ENCODE assay signal across 8 cellular contexts in genomic region chr19:43503501-43504425, GRCh38. TPM values are rescaled to one million over a fixed set of nuclear protein-coding genes. Genes with fewer than 3 reads are reported as not detected.
A peak's percentile ranks its signal among the peaks of the same experiment; 100 is the strongest.
DNase-seq lines count a peak whose midpoint lies in the region; TF ChIP-seq lines count a peak whose summit lies in the region.

No MANE protein-coding gene starts in this region.

- no peak for TF ChIP-seq CTCF in suprapubic skin (IDR thresholded peaks at IDR 0.05)

- no peaks in the 10 kb centered on the region for H3K9me3 ChIP-seq in suprapubic skin

- in situ Hi-C loops in G401 (cut with HindIII; ENCODE audit: low sequenced_read_pairs), result no loop called here

- H3K4me1 ChIP-seq in suprapubic skin, result peaks cover 28% of the 10 kb centered on the region

- peak in 1 of 2 donors; percentile 28 for TF ChIP-seq POLR2A in suprapubic skin (IDR thresholded peaks at IDR 0.05)

- 2% methylated on average over 32 of the region's 64 CpGs for WGBS in suprapubic skin

- peaks cover 42% of the 10 kb centered on the region for H3K27me3 ChIP-seq in H7 (ENCODE audit: control insufficient read depth, insufficient read depth, low read length)
- H3K27me3 ChIP-seq in suprapubic skin, result no peaks in the 10 kb centered on the region

- H3K27ac ChIP-seq in suprapubic skin, result peak overlapping the region; percentile 88

- DNase-seq in G401 (ENCODE audit: low spot score), result peak; percentile 67
- peak; percentile 99 for DNase-seq in H7
- peak; percentile 92 for DNase-seq in M059J (ENCODE audit: low read depth)
- DNase-seq in SIG-M5 treated with dmso at 0.1 percent for 504 hours (lab: John Stamatoyannopoulos, UW; ENCODE audit: unreplicated experiment), result peak; percentile 92
- DNase-seq in activated naive CD4-positive, alpha-beta T cell (lab: John Stamatoyannopoulos, UW), result peak; percentile 91 to 99 (median 96)
- peak; percentile 99 for DNase-seq in germinal center (ENCODE audit: low spot score)
- peak; percentile 52 to 98 (median 90) for DNase-seq in nucleus accumbens (lab: John Stamatoyannopoulos, UW)
- peak; percentile 98 for DNase-seq in suprapubic skin (ENCODE audit: low spot score in 2 of 2)

- H3K4me3 ChIP-seq in H7 (ENCODE audit: insufficient read depth, low read depth, low read length) (peak overlapping the region; percentile 73), suprapubic skin (peak overlapping the region; percentile 69)

- no peak for TF ChIP-seq EP300 in suprapubic skin (IDR thresholded peaks at IDR 0.05)

- H3K36me3 ChIP-seq in H7 (replicated peaks; ENCODE audit: control insufficient read depth, insufficient read depth, low read length), result no peaks in the 10 kb centered on the region
- peaks cover 11% of the 10 kb centered on the region for H3K36me3 ChIP-seq in suprapubic skin

RNA-seq across cellular contexts. Expression of gene PHLDB3, which starts 0.8 kb away (rescaled TPM):
- 51.2 and 77.2 TPM in 2 replicates for total RNA-seq in G401 (2014; rRNA removed; shearing (Covaris generic))
- total RNA-seq in H7 (2014; rRNA removed; shearing (Covaris generic)), result 3.5 and 7.9 TPM in 2 replicates
- total RNA-seq in M059J (2014; rRNA removed; shearing (Covaris generic)), result 3.7 and 8.6 TPM in 2 replicates
- total RNA-seq in suprapubic skin, result 100 to 1,000 TPM in 1 of 4 donors, 10 to 100 TPM in 3; 63.2 to 110 (median 72.2) TPM

RNA-seq across cellular contexts. Expression of gene ETHE1, which starts 23.2 kb away (rescaled TPM):
- 227 and 243 TPM in 2 replicates for total RNA-seq in G401 (2014; rRNA removed; shearing (Covaris generic))
- total RNA-seq in H7 (2014; rRNA removed; shearing (Covaris generic)), result 15.0 and 17.0 TPM in 2 replicates
- 28.3 and 29.3 TPM in 2 replicates for total RNA-seq in M059J (2014; rRNA removed; shearing (Covaris generic))
- 10 to 100 TPM; 44.3 to 76.0 (median 57.8) TPM for total RNA-seq in suprapubic skin

RNA-seq across cellular contexts. Expression of gene ZNF575, which starts 29.2 kb away (rescaled TPM):
- not detected in 2 replicates for total RNA-seq in G401 (2014; rRNA removed; shearing (Covaris generic))
- total RNA-seq in H7 (2014; rRNA removed; shearing (Covaris generic)), result not detected in 2 replicates
- not detected in 2 replicates for total RNA-seq in M059J (2014; rRNA removed; shearing (Covaris generic))
- 1 to 10 TPM in 2 of 4 donors, under 1 TPM in 2; 0.52 to 2.4 (median 0.92) TPM for total RNA-seq in suprapubic skin

RNA-seq across cellular contexts. Expression of gene LYPD3, which starts 38.4 kb away (rescaled TPM):
- total RNA-seq in G401 (2014; rRNA removed; shearing (Covaris generic)), result not detected in 2 replicates
- 0.11 TPM in 1 of 2 replicates, not detected in the other for total RNA-seq in H7 (2014; rRNA removed; shearing (Covaris generic))
- total RNA-seq in M059J (2014; rRNA removed; shearing (Covaris generic)), result 0.27 and 0.34 TPM in 2 replicates
- 100 to 1,000 TPM; 185 to 612 (median 483) TPM for total RNA-seq in suprapubic skin

Comparison
In these comparisons a context has a peak if more than half of its experiments do, and no peak if none do; other contexts are left out.
1. Peak in every context shown above with its lines: DNase-seq, H3K4me3 ChIP-seq and H3K27ac ChIP-seq.